ENCODE assay signal across 8 cellular contexts in the genomic region with DNA sequence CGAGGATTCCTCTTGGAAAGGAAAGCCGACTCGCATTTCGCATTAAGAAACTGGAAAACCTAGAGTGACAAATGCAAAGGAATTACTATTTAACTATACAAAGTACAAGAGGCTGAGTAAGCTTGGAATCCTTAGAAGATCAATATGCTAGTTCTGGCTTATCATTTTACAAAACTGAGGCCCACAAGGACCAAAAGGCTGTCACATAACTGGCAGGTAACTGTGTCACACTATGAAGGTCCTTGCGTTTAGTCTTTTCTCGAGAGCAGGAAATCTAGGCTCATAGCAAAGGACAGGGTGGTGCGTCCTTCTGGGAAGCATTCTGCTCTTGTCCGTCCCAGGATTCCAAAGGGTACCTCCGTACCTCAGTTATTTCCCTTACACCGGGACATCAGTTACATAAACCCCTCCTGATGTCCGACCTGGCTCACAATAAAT. TPM values are rescaled to one million over a fixed set of nuclear protein-coding genes. Genes with fewer than 3 reads are reported as not detected.
DNase-seq lines count a peak whose midpoint lies in the region; ATAC-seq and TF ChIP-seq lines count a peak whose summit lies in the region.

No MANE protein-coding gene starts in this region.

- no peaks in the 10 kb centered on the region for H3K9me3 Mint-ChIP-seq in progenitor cell of endocrine pancreas (ENCODE audit: low read depth)

- peak overlapping the region; percentile 46 for H2AFZ ChIP-seq in ACC112 (ENCODE audit: low read length, unreplicated experiment)

- peaks cover 22% of the 10 kb centered on the region for H3K36me3 Mint-ChIP-seq in progenitor cell of endocrine pancreas (ENCODE audit: insufficient read depth)

- peak overlapping the region; percentile 96 for H3K4me3 ChIP-seq in ACC112 (ENCODE audit: low read depth, low read length)
- H3K4me3 ChIP-seq in SJSA1: peak overlapping the region; percentile 53
- peak overlapping the region; percentile 98 for H3K4me3 ChIP-seq in fibroblast of the aortic adventitia (ENCODE audit: low read depth, low read length)

- H3K27me3 Mint-ChIP-seq in progenitor cell of endocrine pancreas: no peaks in the 10 kb centered on the region

- peak overlapping the region; percentile 100 for H3K27ac Mint-ChIP-seq in progenitor cell of endocrine pancreas

- H3K27ac ChIP-seq in ACC112 (ENCODE audit: low read depth, low read length) (peak overlapping the region; percentile 86), SJSA1 (peak overlapping the region; percentile 85)

- H3K27me3 ChIP-seq in ACC112 (ENCODE audit: insufficient read depth, low read length) (no peaks in the 10 kb centered on the region), SJSA1 (replicated peaks) (no peaks in the 10 kb centered on the region)

- peaks cover 14% of the 10 kb centered on the region for H3K4me1 Mint-ChIP-seq in progenitor cell of endocrine pancreas (ENCODE audit: low read depth)

- H3K4me1 ChIP-seq in ACC112 (ENCODE audit: control insufficient read depth, insufficient read depth, low read length, unreplicated experiment) (peaks cover 23% of the 10 kb centered on the region), SJSA1 (replicated peaks) (peaks cover 17% of the 10 kb centered on the region; the same call in 1 of the 2 replicates)

- peaks cover 45% of the 10 kb centered on the region for H3K36me3 ChIP-seq in ACC112 (ENCODE audit: insufficient read depth, low read length)
- H3K36me3 ChIP-seq in SJSA1: peaks cover 51% of the 10 kb centered on the region

- TF ChIP-seq CTCF in fibroblast of the aortic adventitia (IDR thresholded peaks at IDR 0.05; ENCODE audit: insufficient read depth, low read length) (no peak), progenitor cell of endocrine pancreas (IDR thresholded peaks at IDR 0.05; ENCODE audit: unreplicated experiment) (no peak)

- ATAC-seq in GM21619 (IDR thresholded peaks at IDR 0.05; ENCODE audit: unreplicated experiment): peak; percentile 1
- no peak for ATAC-seq in HG03108 (IDR thresholded peaks at IDR 0.05; ENCODE audit: unreplicated experiment)

- H3K4me3 Mint-ChIP-seq in progenitor cell of endocrine pancreas (ENCODE audit: low read depth): peak overlapping the region; percentile 99

- peaks cover 47% of the 10 kb centered on the region for H3K79me2 ChIP-seq in ACC112 (ENCODE audit: control insufficient read depth, insufficient read depth, low read length, unreplicated experiment)

- H3K9me3 ChIP-seq in SJSA1 (replicated peaks): no peaks in the 10 kb centered on the region

- DNase-seq in SJSA1 (ENCODE audit: low read depth in 1 of 2, low spot score in 2 of 2) (no peak), fibroblast of the aortic adventitia (ENCODE audit: low read depth) (no peak), progenitor cell of endocrine pancreas (ENCODE audit: low spot score, unreplicated experiment) (no peak), SHP77 treated with DMSO at 0.1 percent for 48 hours (lab: John Stamatoyannopoulos, UW) (no peak), NCI-H69 (lab: John Stamatoyannopoulos, UW) (no peak)

RNA-seq across cellular contexts. Expression of a gene that starts 0.6 kb away (rescaled TPM):
- 1,079 and 1,363 TPM in 2 replicates for total RNA-seq in SJSA1 (2014; rRNA removed; shearing (Covaris generic))
- total RNA-seq in fibroblast of the aortic adventitia (ENCODE audit: low replicate concordance) (1,420 and 2,984 TPM in 2 replicates), progenitor cell of endocrine pancreas (1,063 and 1,124 TPM in 2 replicates)

RNA-seq across cellular contexts. Expression of a gene that starts 9.0 kb away (rescaled TPM):
- 13.1 and 21.1 TPM in 2 replicates for total RNA-seq in SJSA1 (2014; rRNA removed; shearing (Covaris generic))
- total RNA-seq in fibroblast of the aortic adventitia (ENCODE audit: low replicate concordance) (21.4 and 23.1 TPM in 2 replicates), progenitor cell of endocrine pancreas (17.8 and 18.8 TPM in 2 replicates)

RNA-seq across cellular contexts. Expression of a gene that starts 38.5 kb away (rescaled TPM):
- 16.8 and 20.8 TPM in 2 replicates for total RNA-seq in SJSA1 (2014; rRNA removed; shearing (Covaris generic))
- total RNA-seq in fibroblast of the aortic adventitia (ENCODE audit: low replicate concordance) (6.1 and 21.4 TPM in 2 replicates), progenitor cell of endocrine pancreas (21.9 and 24.5 TPM in 2 replicates)
